Comparison of ENCODE assay signal across 8 cellular contexts in genomic region chr4:78777556-78777900, GRCh38. TPM values are rescaled to one million over a fixed set of nuclear protein-coding genes. Genes with fewer than 3 reads are reported as not detected.
DNase-seq lines count a peak whose midpoint lies in the region; ATAC-seq, FAIRE-seq and TF ChIP-seq lines count a peak whose summit lies in the region.

No MANE protein-coding gene starts in this region.

- H2AK5ac ChIP-seq in H1 (ENCODE audit: low read depth, low read length) (no peak overlapping the region), neuronal stem cell (ENCODE audit: low read depth, low read length) (no peak overlapping the region)

- H4K91ac ChIP-seq in H1 (replicated peaks; ENCODE audit: insufficient read length, low read length) (no peak overlapping the region), neuronal stem cell (ENCODE audit: low read depth, low read length, poor library complexity) (no peak overlapping the region)

- H3K79me1 ChIP-seq in H1 (ENCODE audit: low read depth, low read length) (no peaks in the 10 kb centered on the region), neuronal stem cell (ENCODE audit: low read depth, low read length) (no peaks in the 10 kb centered on the region)

- H3K36me3 ChIP-seq in CD4-positive, CD25-positive, alpha-beta regulatory T cell (ENCODE audit: control insufficient read depth, insufficient read depth, low read length) = no peaks in the 10 kb centered on the region
- H3K36me3 ChIP-seq in NT2/D1 (ENCODE audit: insufficient read depth, insufficient read length, low read length) (no peaks in the 10 kb centered on the region), H1 (ENCODE audit: control insufficient read depth in 2 of 4, insufficient read depth in 4 of 4, low read length in 3 of 4) (no peaks in the 10 kb centered on the region), neuronal stem cell (replicated peaks in 1 of 2; ENCODE audit: control insufficient read depth in 2 of 2, insufficient read depth in 2 of 2, low read length in 2 of 2) (peaks cover 0 to 3% of the 10 kb centered on the region in 2 donors)

- no peak for TF ChIP-seq EP300 in H1 (IDR thresholded peaks at IDR 0.05; ENCODE audit: borderline replicate concordance in 1 of 2, low read depth in 2 of 2, low read length in 2 of 2)

- no peaks in the 10 kb centered on the region for H3K27me3 ChIP-seq in CD4-positive, CD25-positive, alpha-beta regulatory T cell (ENCODE audit: control insufficient read depth, insufficient read depth, low read length)
- H3K27me3 ChIP-seq in NT2/D1 (ENCODE audit: insufficient read depth, insufficient read length) (no peaks in the 10 kb centered on the region), H1 (replicated peaks in 1 of 4; ENCODE audit: control insufficient read depth in 3 of 4, extremely low read depth in 1 of 4, insufficient read depth in 3 of 4, low read length in 3 of 4) (no peaks in the 10 kb centered on the region), neuronal stem cell (ENCODE audit: control insufficient read depth in 3 of 3, insufficient read depth in 3 of 3, low read depth in 1 of 3, low read length in 3 of 3) (no peaks in the 10 kb centered on the region)

- H2BK120ac ChIP-seq in H1 (replicated peaks; ENCODE audit: low read depth, low read length) = no peak overlapping the region
- no peak overlapping the region for H2BK120ac ChIP-seq in neuronal stem cell (ENCODE audit: low read depth, low read length)

- H3K27ac ChIP-seq in CD4-positive, CD25-positive, alpha-beta regulatory T cell (ENCODE audit: insufficient read depth, low read length, poor library complexity, severe bottlenecking) = no peak overlapping the region
- H3K27ac ChIP-seq in H1 (ENCODE audit: low read depth, low read length) (no peak overlapping the region), neuronal stem cell (replicated peaks; ENCODE audit: low read length) (no peak overlapping the region)

- CTCF ChIA-PET in H1 (lab: Charles Lee; ENCODE audit: partially characterized antibody) = interaction anchor here (0.7 to 1.2 kb wide), 3 partner anchors 9 to 134 kb away, joined by 3 to 4 read pairs (median 3); no protein-coding TSS in a partner anchor

- no peak overlapping the region for H2BK12ac ChIP-seq in H1 (ENCODE audit: low read depth, low read length)
- H2BK12ac ChIP-seq in neuronal stem cell (ENCODE audit: low read length) = no peak overlapping the region

- H3K9me3 Mint-ChIP-seq in CD4-positive, CD25-positive, alpha-beta regulatory T cell = no peaks in the 10 kb centered on the region

- H3K4me3 Mint-ChIP-seq in CD4-positive, CD25-positive, alpha-beta regulatory T cell = peak overlapping the region; percentile 91 to 98 (median 94)

- no peaks in the 10 kb centered on the region for H3K9me3 ChIP-seq in CD4-positive, CD25-positive, alpha-beta regulatory T cell (ENCODE audit: control insufficient read depth in 2 of 2, low read length in 2 of 2)
- H3K9me3 ChIP-seq in NT2/D1 (ENCODE audit: insufficient read depth, low read length) (no peaks in the 10 kb centered on the region), H1 (ENCODE audit: insufficient read depth in 2 of 2, low read depth in 1 of 2, low read length in 1 of 2) (no peaks in the 10 kb centered on the region), neuronal stem cell (replicated peaks in 1 of 2; ENCODE audit: control insufficient read depth in 2 of 2, insufficient read depth in 1 of 2, low read depth in 1 of 2, low read length in 2 of 2) (no peaks in the 10 kb centered on the region)

- no peak overlapping the region for H2BK5ac ChIP-seq in H1 (ENCODE audit: low read depth, low read length)
- no peak overlapping the region for H2BK5ac ChIP-seq in neuronal stem cell (ENCODE audit: low read length)

- H3K4ac ChIP-seq in H1 (replicated peaks; ENCODE audit: insufficient read length, low read depth, low read length) = no peak overlapping the region
- no peak overlapping the region for H3K4ac ChIP-seq in neuronal stem cell (ENCODE audit: low read length)

- peak overlapping the region in 1 of 3 donors; percentile 92 for H3K27ac Mint-ChIP-seq in CD4-positive, CD25-positive, alpha-beta regulatory T cell

- H3K23me2 ChIP-seq in H1 (ENCODE audit: low read depth, low read length) = peaks cover 5% of the 10 kb centered on the region

- H2BK15ac ChIP-seq in H1 (ENCODE audit: low read length) = no peak overlapping the region
- H2BK15ac ChIP-seq in neuronal stem cell (ENCODE audit: low read length) = no peak overlapping the region

- H3K36me3 Mint-ChIP-seq in CD4-positive, CD25-positive, alpha-beta regulatory T cell = no peaks in the 10 kb centered on the region

- no peak overlapping the region for H2BK20ac ChIP-seq in H1 (ENCODE audit: low read length)

- peaks cover 18% of the 10 kb centered on the region for H3K4me1 ChIP-seq in CD4-positive, CD25-positive, alpha-beta regulatory T cell (ENCODE audit: control insufficient read depth, insufficient read depth, low read length, poor library complexity, severe bottlenecking)
- H3K4me1 ChIP-seq in NT2/D1 (ENCODE audit: insufficient read depth, insufficient read length) (no peaks in the 10 kb centered on the region), H1 (replicated peaks in 1 of 4; ENCODE audit: control insufficient read depth in 3 of 4, insufficient read depth in 4 of 4, low read length in 3 of 4) (peaks cover 0 to 2% (median 0%) of the 10 kb centered on the region in 4 experiments; a peak in 2 of 7 replicates), neuronal stem cell (ENCODE audit: control insufficient read depth in 2 of 2, insufficient read depth in 1 of 2, low read depth in 1 of 2, low read length in 2 of 2) (peaks cover 3 to 7% of the 10 kb centered on the region in 2 donors)

- no peak for TF ChIP-seq RAD21 in H1 (IDR thresholded peaks at IDR 0.05 in 1 of 2, conservative IDR thresholded peaks at IDR 0.05 in 1 of 2; ENCODE audit: low read depth in 2 of 2, low read length in 2 of 2)

- no peak for ATAC-seq in CD4-positive, CD25-positive, alpha-beta regulatory T cell (ENCODE audit: low read depth in 2 of 2)
- no peak for ATAC-seq in GM19035 (IDR thresholded peaks at IDR 0.05; ENCODE audit: unreplicated experiment)

- 65% methylated on average over 7 of the region's 7 CpGs; no CpG with 5 or more reads in 1 of the 2 experiments for WGBS in H1 (ENCODE audit: extremely low coverage in 1 of 2, insufficient coverage in 1 of 2, insufficient read length in 1 of 2, insufficient replicate concordance in 2 of 2, low coverage in 1 of 2, low lambda C conversion rate in 2 of 2, missing lambda C conversion rate in 1 of 2), 2 experiments
- no CpG with 5 or more reads among the region's 7 CpGs for WGBS in neuronal stem cell (ENCODE audit: extremely low coverage in 2 of 2, insufficient read length in 2 of 2, insufficient replicate concordance in 1 of 2), 2 donors

- H3K4me2 ChIP-seq in H1 (ENCODE audit: insufficient read depth in 1 of 2, low read depth in 2 of 2, low read length in 2 of 2) (peak overlapping the region; percentile 86 to 93), neuronal stem cell (ENCODE audit: insufficient read depth, low read length, poor library complexity, severe bottlenecking) (peak overlapping the region; percentile 78)

- H3K9ac ChIP-seq in NT2/D1 (ENCODE audit: insufficient read length, low read depth) (peak overlapping the region; percentile 88), H1 (replicated peaks in 1 of 4; ENCODE audit: extremely low read depth in 1 of 4, low read depth in 3 of 4, low read length in 3 of 4) (peak overlapping the region in 1 of 4 experiments; percentile 11; a peak in 1 of 7 replicates), neuronal stem cell (ENCODE audit: low read depth, low read length, poor library complexity) (no peak overlapping the region)

- TF ChIP-seq POLR2A in H1 (IDR thresholded peaks at IDR 0.05; ENCODE audit: control extremely low read depth in 1 of 2, low read depth in 2 of 2, low read length in 2 of 2) = no peak

- H4K20me1 ChIP-seq in H1 (replicated peaks in 1 of 2; ENCODE audit: control insufficient read depth in 1 of 2, insufficient read depth in 2 of 2, low read length in 2 of 2) = peaks cover 0 to 3% of the 10 kb centered on the region in 2 experiments

- H3K23ac ChIP-seq in H1 (ENCODE audit: insufficient read length) (no peak overlapping the region), neuronal stem cell (ENCODE audit: low read depth, low read length, poor library complexity) (no peak overlapping the region)

- no peak for FAIRE-seq in H1 (lab: Jason Lieb, UNC)

- H2AFZ ChIP-seq in H1 (ENCODE audit: low read length) = no peak overlapping the region
- no peak overlapping the region for H2AFZ ChIP-seq in neuronal stem cell (ENCODE audit: low read length)

- H3K79me2 ChIP-seq in H1 (ENCODE audit: control insufficient read depth in 1 of 2, insufficient read depth in 2 of 2, low read length in 2 of 2) = peaks cover 3 to 57% of the 10 kb centered on the region in 2 experiments

- H3K4me1 Mint-ChIP-seq in CD4-positive, CD25-positive, alpha-beta regulatory T cell = peaks cover 11 to 16% (median 14%) of the 10 kb centered on the region in 4 donors

- no peak overlapping the region for H3K56ac ChIP-seq in H1 (replicated peaks; ENCODE audit: insufficient read length, low read depth, low read length)

- H3K18ac ChIP-seq in H1 (ENCODE audit: extremely low read depth, low read length) (no peak overlapping the region), neuronal stem cell (ENCODE audit: low read length) (no peak overlapping the region)

- H4K8ac ChIP-seq in H1 (ENCODE audit: extremely low read depth, insufficient read depth, low read length) = no peak overlapping the region
- H4K8ac ChIP-seq in neuronal stem cell (ENCODE audit: low read depth, low read length) = no peak overlapping the region

- POLR2A ChIA-PET in H1 (lab: Charles Lee; ENCODE audit: partially characterized antibody) = interaction anchor here (0.6 to 1.5 kb wide), 6 partner anchors 10 to 465 kb away, joined by 3 to 10 read pairs (median 4); partner anchors contain the start of gene ANXA3

- H3K4me3 ChIP-seq in CD4-positive, CD25-positive, alpha-beta regulatory T cell (ENCODE audit: low read depth, low read length) = peak overlapping the region; percentile 87
- H3K4me3 ChIP-seq in NT2/D1 (ENCODE audit: insufficient read length, low read depth) (peak overlapping the region; percentile 89), H1 (ENCODE audit: extremely low read depth in 1 of 4, insufficient read depth in 2 of 4, low read depth in 3 of 4, low read length in 4 of 4) (peak overlapping the region; percentile 79 to 90 (median 85); a peak in 7 of 8 replicates), neuronal stem cell (ENCODE audit: low read length in 2 of 2) (peak overlapping the region in 1 of 2 donors; percentile 68)

- no peak for DNase-seq in CD4-positive, CD25-positive, alpha-beta regulatory T cell
- DNase-seq in NT2/D1 (ENCODE audit: low read depth, low spot score) (no peak), H1 (ENCODE audit: low read depth in 1 of 2, low spot score in 2 of 2) (no peak), neuronal stem cell (ENCODE audit: low spot score) (no peak), NCI-H1694 (lab: John Stamatoyannopoulos, UW) (no peak), anterior cingulate cortex (lab: John Stamatoyannopoulos, UW) (no peak), NCI-H524 treated with DMSO at 0.1 percent for 48 hours (lab: John Stamatoyannopoulos, UW) (no peak)

- no peak for TF ChIP-seq CTCF in H1 (IDR thresholded peaks at IDR 0.05; ENCODE audit: control extremely low read depth in 1 of 3, insufficient read depth in 1 of 3, low read depth in 1 of 3, low read length in 3 of 3)

- H3K27me3 Mint-ChIP-seq in CD4-positive, CD25-positive, alpha-beta regulatory T cell = no peaks in the 10 kb centered on the region

- no peak overlapping the region for H4K5ac ChIP-seq in H1 (ENCODE audit: insufficient read length, low read depth, low read length)

- H3K14ac ChIP-seq in H1 (ENCODE audit: insufficient read length) (no peak overlapping the region), neuronal stem cell (ENCODE audit: low read length) (no peak overlapping the region)

RNA-seq across cellular contexts. Expression of gene BMP2K, which starts 1.4 kb away (rescaled TPM):
- 7.8 TPM for total RNA-seq in CD4-positive, CD25-positive, alpha-beta regulatory T cell
- 1 to 10 TPM; 1.2 to 2.2 (median 1.8) TPM for polyA plus RNA-seq in CD4-positive, CD25-positive, alpha-beta regulatory T cell
- total RNA-seq in H1 (2021; fragmentation: NEBNext Ultra II Directional; extraction: Animal tissue kit (Norgen Biotek cat#: 25700)) = 24.1 and 25.3 TPM in 2 replicates
- polyA plus RNA-seq in H1 (2011; rRNA removed) = 9.6 and 15.6 TPM in 2 replicates
- 15.8 TPM for polyA plus RNA-seq in H1 (2011; cell fraction: cytosol; rRNA removed)
- 22.5 TPM for polyA plus RNA-seq in H1 (2011; cell fraction: nucleus; rRNA removed)
- 9.1 to 10.9 TPM (median 10.2 TPM) in 4 replicates for polyA plus RNA-seq in H1 (2012, experiment 1 of 2)
- 1.7 TPM for polyA plus RNA-seq in H1 (2012, experiment 2 of 2)
- polyA plus RNA-seq in H1 (2013, experiment 1 of 2) = 21.6 TPM
- 20.4 TPM for polyA plus RNA-seq in H1 (2013, experiment 2 of 2)
- 41.7 and 61.5 TPM in 2 replicates for polyA minus RNA-seq in H1 (2011; rRNA and poly(A)+ RNA removed)
- 13.6 TPM for polyA minus RNA-seq in H1 (2011; cell fraction: cytosol; rRNA and poly(A)+ RNA removed)
- polyA minus RNA-seq in H1 (2011; cell fraction: nucleus; rRNA and poly(A)+ RNA removed) = 92.0 TPM
- polyA plus RNA-seq in neuronal stem cell (2013, experiment 1 of 2) = 23.7 TPM
- 24.1 TPM for polyA plus RNA-seq in neuronal stem cell (2013, experiment 2 of 2)
